ENCODE assay signal across 20 cellular contexts in genomic region chr3:176521531-176522175, GRCh38.
DNase-seq lines count a peak whose midpoint lies in the region; ATAC-seq and TF ChIP-seq lines count a peak whose summit lies in the region.
"Had no signal": no experiment of that assay in that cellular context is flagged by ENCODE, and none has a peak within 500 bp of the region (broad histone marks: within the 10 kb centered on the region; RNA-seq: fewer than 3 reads in every experiment).

No MANE protein-coding gene starts in this region.

- H3K36me3 Mint-ChIP-seq in activated T-cell treated with anti-CD3 and anti-CD28 coated beads, Interleukin-2, amount 50 U/mL, for 72 hours (ENCODE audit: insufficient read depth in 2 of 2), result no peaks in the 10 kb centered on the region
- H3K36me3 Mint-ChIP-seq in activated CD4-positive, alpha-beta T cell treated with anti-CD3 and anti-CD28 coated beads for 36 hours (ENCODE audit: low read depth), result no peaks in the 10 kb centered on the region

- H3K27me3 ChIP-seq in body of pancreas (no peaks in the 10 kb centered on the region), lower lobe of right lung (ENCODE audit: low read depth) (no peaks in the 10 kb centered on the region)
- H3K27me3 ChIP-seq: heart left ventricle had no signal

- H3K4me3 ChIP-seq in AG10803 (ENCODE audit: low read length), result no peak overlapping the region
- no peak overlapping the region for H3K4me3 ChIP-seq in choroid plexus epithelial cell (ENCODE audit: low read depth, low read length)
- no peak overlapping the region for H3K4me3 ChIP-seq in body of pancreas
- H3K4me3 ChIP-seq in lower lobe of right lung, result no peak overlapping the region
- H3K4me3 ChIP-seq: heart left ventricle had no signal

- WGBS in body of pancreas, 2 donors, result 61 to 66% methylated on average over 5 of the region's 5 CpGs

- H3K27ac Mint-ChIP-seq in activated T-cell treated with anti-CD3 and anti-CD28 coated beads, Interleukin-2, amount 50 U/mL, for 72 hours, result no peak overlapping the region
- H3K27ac Mint-ChIP-seq in activated CD4-positive, alpha-beta T cell treated with anti-CD3 and anti-CD28 coated beads for 36 hours, result no peak overlapping the region

- POLR2A ChIA-PET in activated CD4-positive, alpha-beta T cell treated with anti-CD3 and anti-CD28 coated beads for 36 hours (lab: Charles Lee), result no interaction called here

- no peaks in the 10 kb centered on the region for H3K4me1 Mint-ChIP-seq in activated T-cell treated with anti-CD3 and anti-CD28 coated beads, Interleukin-2, amount 50 U/mL, for 72 hours (ENCODE audit: low read depth)
- H3K4me1 Mint-ChIP-seq in activated CD4-positive, alpha-beta T cell treated with anti-CD3 and anti-CD28 coated beads for 36 hours, result no peaks in the 10 kb centered on the region

- no peaks in the 10 kb centered on the region for H3K9me3 ChIP-seq in body of pancreas
- H3K9me3 ChIP-seq in lower lobe of right lung, result no peaks in the 10 kb centered on the region

- H3K27me3 Mint-ChIP-seq in activated T-cell treated with anti-CD3 and anti-CD28 coated beads, Interleukin-2, amount 50 U/mL, for 72 hours (ENCODE audit: low read depth), result no peaks in the 10 kb centered on the region
- H3K27me3 Mint-ChIP-seq in activated CD4-positive, alpha-beta T cell treated with anti-CD3 and anti-CD28 coated beads for 36 hours, result no peaks in the 10 kb centered on the region

- no peaks in the 10 kb centered on the region for H3K36me3 ChIP-seq in body of pancreas (replicated peaks in 1 of 2; ENCODE audit: insufficient read depth in 1 of 2, low read depth in 2 of 2)
- no peaks in the 10 kb centered on the region for H3K36me3 ChIP-seq in lower lobe of right lung
- H3K36me3 ChIP-seq: heart left ventricle, WERI-Rb-1 had no signal

- TF ChIP-seq POLR2A in body of pancreas (IDR thresholded peaks at IDR 0.05), result no peak

- no peak overlapping the region for H3K27ac ChIP-seq in body of pancreas
- H3K27ac ChIP-seq in lower lobe of right lung, result no peak overlapping the region
- H3K27ac ChIP-seq: heart left ventricle, RWPE1, WERI-Rb-1 had no signal

- no peak for TF ChIP-seq CTCF in AG10803 (conservative IDR thresholded peaks at IDR 0.05; ENCODE audit: low read length)
- TF ChIP-seq CTCF in choroid plexus epithelial cell (conservative IDR thresholded peaks at IDR 0.05; ENCODE audit: low read depth, low read length), result no peak
- TF ChIP-seq CTCF in body of pancreas (IDR thresholded peaks at IDR 0.05), result no peak
- TF ChIP-seq CTCF in lower lobe of right lung (IDR thresholded peaks at IDR 0.05), result no peak

- H3K4me1 ChIP-seq in body of pancreas, result no peaks in the 10 kb centered on the region
- no peaks in the 10 kb centered on the region for H3K4me1 ChIP-seq in lower lobe of right lung
- H3K4me1 ChIP-seq: heart left ventricle had no signal

- ATAC-seq in activated T-cell treated with anti-CD3 and anti-CD28 coated beads, Interleukin-2, amount 50 U/mL, for 72 hours (replicated peaks in 1 of 2), result no peak
- ATAC-seq in body of pancreas, result no peak
- ATAC-seq in lower lobe of right lung, result no peak
- no peak for ATAC-seq in activated CD4-positive, alpha-beta T cell treated with anti-CD3 and anti-CD28 coated beads for 36 hours
- ATAC-seq: heart left ventricle had no signal

- intact Hi-C loops in body of pancreas (cut with DNase I), result no loop called here
- intact Hi-C loops in lower lobe of right lung (cut with DNase I), result no loop called here
- intact Hi-C loops in activated CD4-positive, alpha-beta T cell treated with anti-CD3 and anti-CD28 coated beads for 36 hours (cut with DNase I, micrococcal nuclease), result no loop called here

- H3K4me3 Mint-ChIP-seq in activated T-cell treated with anti-CD3 and anti-CD28 coated beads, Interleukin-2, amount 50 U/mL, for 72 hours, result no peak overlapping the region
- H3K4me3 Mint-ChIP-seq in activated CD4-positive, alpha-beta T cell treated with anti-CD3 and anti-CD28 coated beads for 36 hours, result no peak overlapping the region

- peak; percentile 89 for DNase-seq in AG10803 (ENCODE audit: low read depth)
- peak; percentile 50 for DNase-seq in HT1080 (ENCODE audit: low read depth)
- peak; percentile 76 for DNase-seq in choroid plexus epithelial cell (ENCODE audit: low read depth)
- DNase-seq in kidney tubule cell (ENCODE audit: low spot score), result peak; percentile 1
- no peak for DNase-seq in activated T-cell treated with anti-CD3 and anti-CD28 coated beads, Interleukin-2, amount 50 U/mL, for 72 hours
- no peak for DNase-seq in body of pancreas
- no peak for DNase-seq in lower lobe of right lung
- no peak for DNase-seq in activated CD4-positive, alpha-beta T cell treated with anti-CD3 and anti-CD28 coated beads for 36 hours
- DNase-seq: activated effector memory CD4-positive, alpha-beta T cell treated with anti-CD3 and anti-CD28 coated beads, Interleukin-2, amount 50 U/mL, for 16 hours; Calu3; cortex of kidney; heart left ventricle; KG1; kidney glomerular epithelial cell; midbrain; NCI-H1092; occipital lobe; stimulated activated CD4-positive, alpha-beta T cell treated with anti-CD3 and anti-CD28 coated beads, Interleukin-4, amount 100 ng/mL, for 1 hour; WERI-Rb-1 had no signal

- H3K9me3 Mint-ChIP-seq in activated T-cell treated with anti-CD3 and anti-CD28 coated beads, Interleukin-2, amount 50 U/mL, for 72 hours, result peaks cover 0 to 8% of the 10 kb centered on the region in 2 donors
- H3K9me3 Mint-ChIP-seq in activated CD4-positive, alpha-beta T cell treated with anti-CD3 and anti-CD28 coated beads for 36 hours (ENCODE audit: low read depth), result peaks cover 7% of the 10 kb centered on the region

- CTCF ChIA-PET in activated CD4-positive, alpha-beta T cell treated with anti-CD3 and anti-CD28 coated beads for 36 hours (lab: Charles Lee), result no interaction called here

Comparison
In these comparisons a context has a peak if more than half of its experiments do, and no peak if none do; other contexts are left out.
1. DNase-seq: peak in AG10803 (single experiment), HT1080 (single experiment), choroid plexus epithelial cell (single experiment) and kidney tubule cell (single experiment); none in activated T-cell treated with anti-CD3 and anti-CD28 coated beads, Interleukin-2, amount 50 U/mL, for 72 hours (0 of 2), body of pancreas (0 of 4), lower lobe of right lung (single experiment) and activated CD4-positive, alpha-beta T cell treated with anti-CD3 and anti-CD28 coated beads for 36 hours (single experiment).